ENCODE assay signal across 8 cellular contexts in the genomic region with DNA sequence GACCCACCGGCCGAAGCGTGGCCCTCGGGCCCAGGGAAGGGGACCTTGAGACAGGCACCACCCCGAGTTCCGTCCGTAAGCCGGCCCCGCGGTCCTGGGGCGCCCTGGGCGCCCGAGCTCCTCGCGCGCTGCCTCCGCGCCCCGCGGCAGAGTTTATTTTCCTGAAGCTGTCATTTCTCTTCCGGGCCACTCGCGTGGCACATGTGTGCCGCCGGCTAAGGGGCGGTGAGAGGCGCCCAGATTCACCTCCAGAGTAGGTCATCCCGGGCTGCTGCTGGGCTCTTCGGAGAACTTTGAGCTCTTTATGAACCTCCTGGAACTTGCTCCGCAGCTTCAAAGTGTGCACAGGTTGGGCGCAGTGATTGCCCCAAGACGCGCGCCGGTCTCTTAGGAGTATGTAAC. TPM values are rescaled to one million over a fixed set of nuclear protein-coding genes. Genes with fewer than 3 reads are reported as not detected.
DNase-seq lines count a peak whose midpoint lies in the region; ATAC-seq and TF ChIP-seq lines count a peak whose summit lies in the region.

No MANE protein-coding gene starts in this region.

- H3K9me3 Mint-ChIP-seq in activated CD8-positive, alpha-beta T cell treated with anti-CD3 and anti-CD28 coated beads for 36 hours: no peaks in the 10 kb centered on the region

- no peak for TF ChIP-seq CTCF in KMS-11 (conservative IDR thresholded peaks at IDR 0.05; ENCODE audit: low read depth, low read length)
- no peak for TF ChIP-seq CTCF in activated CD8-positive, alpha-beta T cell treated with anti-CD3 and anti-CD28 coated beads for 36 hours (IDR thresholded peaks at IDR 0.05)
- TF ChIP-seq CTCF in fibroblast of pulmonary artery (IDR thresholded peaks at IDR 0.05; ENCODE audit: low read length, missing control alignments): no peak
- no peak for TF ChIP-seq CTCF in prostate gland (IDR thresholded peaks at IDR 0.05)

- peak; percentile 31 for ATAC-seq in activated CD8-positive, alpha-beta T cell treated with anti-CD3 and anti-CD28 coated beads for 36 hours
- ATAC-seq in HG02571 (IDR thresholded peaks at IDR 0.05; ENCODE audit: unreplicated experiment): no peak

- H3K27me3 ChIP-seq in KMS-11 (ENCODE audit: insufficient read depth, low read depth) (peaks cover 3% of the 10 kb centered on the region; the same call in 1 of the 2 replicates), prostate gland (replicated peaks; ENCODE audit: insufficient read depth) (no peaks in the 10 kb centered on the region)

- TF ChIP-seq POLR2A in prostate gland (IDR thresholded peaks at IDR 0.05): no peak

- H3K36me3 ChIP-seq in KMS-11 (ENCODE audit: insufficient read depth): peaks cover 3% of the 10 kb centered on the region; the same call in 1 of the 2 replicates
- H3K36me3 ChIP-seq in prostate gland: no peaks in the 10 kb centered on the region

- H3K4me1 Mint-ChIP-seq in activated CD8-positive, alpha-beta T cell treated with anti-CD3 and anti-CD28 coated beads for 36 hours (ENCODE audit: low read depth): peaks cover 38% of the 10 kb centered on the region

- H3K79me2 ChIP-seq in KMS-11 (ENCODE audit: insufficient read depth, low read depth): peaks cover 43% of the 10 kb centered on the region

- H3K4me2 ChIP-seq in KMS-11: peak overlapping the region; percentile 75

- H3K4me3 ChIP-seq in KMS-11 (IDR thresholded peaks at IDR 0.05; ENCODE audit: insufficient read depth, low read depth, low read length): no peak overlapping the region
- H3K4me3 ChIP-seq in fibroblast of pulmonary artery (replicated peaks; ENCODE audit: low read depth, low read length): peak overlapping the region; percentile 80
- peak overlapping the region; percentile 85 to 86 for H3K4me3 ChIP-seq in prostate gland

- no peaks in the 10 kb centered on the region for H3K27me3 Mint-ChIP-seq in activated CD8-positive, alpha-beta T cell treated with anti-CD3 and anti-CD28 coated beads for 36 hours

- CTCF ChIA-PET in activated CD8-positive, alpha-beta T cell treated with anti-CD3 and anti-CD28 coated beads for 36 hours (lab: Charles Lee): interaction anchor here (0.8 to 2.4 kb wide), 9 partner anchors 9 to 805 kb away, joined by 3 to 9 read pairs (median 4); a partner anchor contains a TSS

- H3K9me3 ChIP-seq in prostate gland: no peaks in the 10 kb centered on the region

- peaks cover 19% of the 10 kb centered on the region for H3K36me3 Mint-ChIP-seq in activated CD8-positive, alpha-beta T cell treated with anti-CD3 and anti-CD28 coated beads for 36 hours (ENCODE audit: low read depth)

- under 1% methylated on average over 23 of the region's 35 CpGs for WGBS in prostate gland

- peak overlapping the region; percentile 90 for H3K4me3 Mint-ChIP-seq in activated CD8-positive, alpha-beta T cell treated with anti-CD3 and anti-CD28 coated beads for 36 hours

- peak overlapping the region; percentile 54; the same call in 1 of the 2 replicates for H2AFZ ChIP-seq in KMS-11 (ENCODE audit: low read depth)

- H3K9ac ChIP-seq in KMS-11: peak overlapping the region; percentile 57; the same call in 1 of the 2 replicates

- H3K27ac Mint-ChIP-seq in activated CD8-positive, alpha-beta T cell treated with anti-CD3 and anti-CD28 coated beads for 36 hours: peak overlapping the region; percentile 87

- no peaks in the 10 kb centered on the region for H4K20me1 ChIP-seq in KMS-11 (ENCODE audit: insufficient read depth)

- intact Hi-C loops in activated CD8-positive, alpha-beta T cell treated with anti-CD3 and anti-CD28 coated beads for 36 hours (cut with micrococcal nuclease): no loop called here
- intact Hi-C loops in prostate gland (cut with DNase I): loop anchor here (2.0 kb wide), 1 partner anchor 92 kb away; a partner anchor contains a TSS

- H3K4me1 ChIP-seq in KMS-11 (ENCODE audit: low read depth, poor library complexity, severe bottlenecking) (peaks cover 12% of the 10 kb centered on the region), prostate gland (replicated peaks) (peaks cover 8% of the 10 kb centered on the region)

- H3K27ac ChIP-seq in KMS-11 (peak overlapping the region; percentile 24; the same call in 1 of the 2 replicates), prostate gland (peak overlapping the region; percentile 58 to 67)

- peak; percentile 39 for DNase-seq in SIG-M5 treated with dmso at 0.1 percent for 504 hours (lab: John Stamatoyannopoulos, UW; ENCODE audit: unreplicated experiment)
- DNase-seq in SIG-M5 (lab: John Stamatoyannopoulos, UW): no peak
- DNase-seq in activated CD8-positive, alpha-beta T cell treated with anti-CD3 and anti-CD28 coated beads for 36 hours: peak; percentile 44
- DNase-seq in fibroblast of pulmonary artery (ENCODE audit: low read depth): no peak
- no peak for DNase-seq in prostate gland (ENCODE audit: low spot score)
- no peak for DNase-seq in middle frontal gyrus (ENCODE audit: extremely low spot score, low spot score)

- POLR2A ChIA-PET in activated CD8-positive, alpha-beta T cell treated with anti-CD3 and anti-CD28 coated beads for 36 hours (lab: Charles Lee): interaction anchor here (0.7 to 2.0 kb wide), 17 partner anchors 8 to 806 kb away, joined by 3 to 14 read pairs (median 4); a partner anchor contains a TSS

RNA-seq across cellular contexts. Expression of a gene that starts 0.5 kb away (rescaled TPM):
- total RNA-seq in activated CD8-positive, alpha-beta T cell treated with anti-CD3 and anti-CD28 coated beads for 36 hours: 10 to 100 TPM; 67.7 to 73.5 TPM
- 10 to 100 TPM; 26.7 to 50.7 TPM for total RNA-seq in prostate gland

Comparison
In these comparisons a context has a peak if more than half of its experiments do, and no peak if none do; other contexts are left out.
1. DNase-seq: peak in SIG-M5 treated with dmso at 0.1 percent for 504 hours (single experiment) and activated CD8-positive, alpha-beta T cell treated with anti-CD3 and anti-CD28 coated beads for 36 hours (single experiment); none in SIG-M5 (single experiment), fibroblast of pulmonary artery (single experiment), prostate gland (single experiment) and middle frontal gyrus (single experiment).